In the genomic region with DNA sequence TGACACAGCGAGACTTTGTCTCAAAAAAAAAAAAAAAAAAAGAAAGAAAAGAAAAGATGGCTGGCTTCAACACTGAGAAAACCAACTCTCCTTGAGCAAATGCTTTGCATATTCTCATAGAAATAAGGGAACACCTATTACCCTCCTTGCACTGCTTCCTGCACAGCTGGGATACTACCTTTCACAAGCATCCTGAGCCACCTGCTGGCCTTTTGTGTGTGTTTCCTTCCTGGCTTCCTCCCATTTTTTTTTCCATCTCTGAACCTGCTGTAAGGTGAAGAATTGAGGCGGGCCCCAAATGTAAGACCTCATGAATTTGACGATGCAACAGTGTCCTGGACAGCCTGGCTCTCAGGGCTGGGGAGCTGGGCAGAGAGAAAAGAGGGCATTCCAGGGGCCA, we compare ENCODE assay signal across 12 cellular contexts. TPM values are rescaled to one million over a fixed set of nuclear protein-coding genes. Genes with fewer than 3 reads are reported as not detected.
DNase-seq lines count a peak whose midpoint lies in the region; ATAC-seq and TF ChIP-seq lines count a peak whose summit lies in the region.
"Had no signal": no experiment of that assay in that cellular context is flagged by ENCODE, and none has a peak within 500 bp of the region (broad histone marks: within the 10 kb centered on the region; RNA-seq: fewer than 3 reads in every experiment).

No MANE protein-coding gene starts in this region.

- TF ChIP-seq CTCF in neural crest cell (conservative IDR thresholded peaks at IDR 0.05): peak; percentile 44

- no peaks in the 10 kb centered on the region for H3K4me1 Mint-ChIP-seq in neural crest cell

- no peak for ATAC-seq in HG02852 (IDR thresholded peaks at IDR 0.05; ENCODE audit: unreplicated experiment)
- no peak for ATAC-seq in GM21825 (IDR thresholded peaks at IDR 0.05; ENCODE audit: unreplicated experiment)

- in situ Hi-C loops in T47D (cut with HindIII; ENCODE audit: low pct_unique_long_range_greater_than_20kb, low sequenced_read_pairs): no loop called here

- H3K36me3 Mint-ChIP-seq in neural crest cell (ENCODE audit: low read depth): no peaks in the 10 kb centered on the region

- H3K27me3 Mint-ChIP-seq in neural crest cell (ENCODE audit: low read depth): no peaks in the 10 kb centered on the region

- DNase-seq in NCI-H1436 (lab: John Stamatoyannopoulos, UW) (peak; percentile 8), NCI-H1436 treated with DMSO at 0.1 percent for 48 hours (lab: John Stamatoyannopoulos, UW) (no peak), NCI-H1694 (lab: John Stamatoyannopoulos, UW) (peak; percentile 7), T47D (ENCODE audit: low read depth in 1 of 2, low spot score in 1 of 2) (peak; percentile 18 to 62), neural crest cell (ENCODE audit: low read depth, low spot score) (no peak), NCI-H187 treated with DMSO at 0.1 percent for 48 hours (lab: John Stamatoyannopoulos, UW) (no peak)
- DNase-seq: cerebellar nuclear complex had no signal

- peaks cover 3% of the 10 kb centered on the region for H3K9me3 Mint-ChIP-seq in neural crest cell

- peak overlapping the region; percentile 90 for H3K27ac Mint-ChIP-seq in neural crest cell (ENCODE audit: unreplicated experiment)

- H3K4me3 Mint-ChIP-seq in neural crest cell: no peak overlapping the region

RNA-seq across cellular contexts. Expression of gene RFPL3, which starts 1.9 kb away (rescaled TPM):
- not detected in 2 replicates for total RNA-seq in neural crest cell
- total RNA-seq: frontal cortex, mucosa of gallbladder, skeletal muscle tissue had no signal

RNA-seq across cellular contexts. Expression of gene RTCB, which starts 56.3 kb away (rescaled TPM):
- 111 and 117 TPM in 2 replicates for total RNA-seq in neural crest cell

Comparison
In these comparisons a context has a peak if more than half of its experiments do, and no peak if none do; other contexts are left out.
1. DNase-seq: peak in NCI-H1436 (single experiment), NCI-H1694 (single experiment) and T47D (2 of 2); none in NCI-H1436 treated with DMSO at 0.1 percent for 48 hours (single experiment), neural crest cell (single experiment) and NCI-H187 treated with DMSO at 0.1 percent for 48 hours (single experiment).